Comparison of ENCODE assay signal across 30 cellular contexts in the genomic region with DNA sequence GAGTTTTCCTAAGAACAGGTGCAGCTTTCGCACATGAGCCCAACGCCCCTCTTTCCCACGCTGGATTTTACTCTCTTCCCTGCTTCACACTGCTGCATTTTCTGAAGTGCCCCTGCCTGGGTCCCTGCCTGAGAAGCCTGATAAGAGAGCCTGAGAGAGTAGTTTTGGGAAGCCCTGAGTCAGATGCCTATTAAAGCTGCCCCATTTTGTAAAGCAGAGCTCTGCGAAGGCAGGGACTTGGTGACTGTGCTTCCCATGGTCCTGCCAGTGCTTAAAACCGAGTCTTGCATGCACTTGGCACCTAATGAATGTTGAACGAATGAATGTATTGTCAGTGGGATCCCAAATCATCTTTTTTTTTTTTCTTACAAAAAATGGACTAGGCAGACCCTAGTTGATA. TPM values are rescaled to one million over a fixed set of nuclear protein-coding genes. Genes with fewer than 3 reads are reported as not detected.
"Had no signal": no experiment of that assay in that cellular context is flagged by ENCODE, and none has a peak within 500 bp of the region (broad histone marks: within the 10 kb centered on the region; RNA-seq: fewer than 3 reads in every experiment).

No MANE protein-coding gene starts in this region.

- H3K27ac ChIP-seq: ascending aorta, cardiac muscle cell, VCaP had no signal

- H3K4me1 ChIP-seq: ascending aorta had no signal

- H3K4me3 ChIP-seq: ascending aorta, cardiac muscle cell had no signal

- ATAC-seq: activated CD8-positive, alpha-beta T cell treated with anti-CD3 and anti-CD28 coated beads for 36 hours; activated naive CD8-positive, alpha-beta T cell treated with anti-CD3 and anti-CD28 coated beads, Interleukin-2, amount 50 U/mL, for 24 hours; activated T-cell treated with anti-CD3 and anti-CD28 coated beads, Interleukin-2, amount 50 U/mL, for 4 hours; activated T-cell treated with anti-CD3 and anti-CD28 coated beads, Interleukin-2, amount 50 U/mL, for 72 hours; activated T-helper 17 cell treated with anti-CD3 and anti-CD28 coated beads, Interleukin-2, amount 50 U/mL, for 72 hours had no signal

- DNase-seq: activated B cell treated with CpG ODN at 0.5 μM for 24 hours; activated CD4-positive, alpha-beta memory T cell treated with anti-CD3 and anti-CD28 coated beads for 36 hours; activated CD4-positive, alpha-beta T cell treated with anti-CD3 and anti-CD28 coated beads for 4 hours; activated CD4-positive, alpha-beta T cell treated with anti-CD3 and anti-CD28 coated beads, Interleukin-2, amount 10 ng/mL, durations not matched to agents 24 days and 14 days; activated CD4-positive, alpha-beta T cell treated with anti-CD3 and anti-CD28 coated beads, Interleukin-2, amount 50 U/mL, for 1 hour; activated CD4-positive, alpha-beta T cell treated with anti-CD3 and anti-CD28 coated beads, Interleukin-2, amount 50 U/mL, for 4 hours; activated CD4-positive, CD25-positive, alpha-beta regulatory T cell treated with anti-CD3 and anti-CD28 coated beads, Interleukin-2, amount 50 U/mL, for 72 hours; activated CD8-positive, alpha-beta memory T cell treated with anti-CD3 and anti-CD28 coated beads, Interleukin-2, amount 50 U/mL, for 4 hours; activated CD8-positive, alpha-beta T cell treated with anti-CD3 and anti-CD28 coated beads for 36 hours; activated effector memory CD4-positive, alpha-beta T cell treated with anti-CD3 and anti-CD28 coated beads, Interleukin-2, amount 50 U/mL, for 16 hours; activated gamma-delta T cell treated with Interleukin-2 at 50 U/mL for 16 hours; activated naive CD4-positive, alpha-beta T cell treated with anti-CD3 and anti-CD28 coated beads, Interleukin-2, amount 10 ng/mL, durations not matched to agents 7 days and 5 days; activated naive CD4-positive, alpha-beta T cell treated with Interleukin-2 at 50 U/mL for 16 hours; activated naive CD8-positive, alpha-beta T cell treated with anti-CD3 and anti-CD28 coated beads, Interleukin-2, amount 10 ng/mL, durations not matched to agents 7 days and 5 days; activated naive CD8-positive, alpha-beta T cell treated with anti-CD3 and anti-CD28 coated beads, Interleukin-2, amount 50 U/mL, for 24 hours; activated T-cell treated with anti-CD3 and anti-CD28 coated beads for 4 hours; activated T-cell treated with anti-CD3 and anti-CD28 coated beads, Interleukin-2, amount 50 U/mL, for 1 hour; activated T-cell treated with anti-CD3 and anti-CD28 coated beads, Interleukin-2, amount 50 U/mL, for 4 hours; activated T-cell treated with anti-CD3 and anti-CD28 coated beads, Interleukin-2, amount 50 U/mL, for 72 hours; amygdala; anterior cingulate cortex; caudate nucleus; SW 1271; T-helper 1 cell; T-helper 2 cell; T-helper 9 cell had no signal

- H3K36me3 ChIP-seq: ascending aorta, cardiac muscle cell had no signal

- H3K9me3 ChIP-seq: ascending aorta had no signal

- H3K27me3 ChIP-seq: ascending aorta had no signal

RNA-seq across cellular contexts. Expression of a gene that starts 18.2 kb away (rescaled TPM):
- total RNA-seq: ascending aorta had no signal
